ENCODE assay signal across 8 cellular contexts in genomic region chr2:42238644-42239288, GRCh38.
DNase-seq lines count a peak whose midpoint lies in the region; ATAC-seq and TF ChIP-seq lines count a peak whose summit lies in the region.

No MANE protein-coding gene starts in this region.

- DNase-seq in AG09309 (ENCODE audit: low read depth) (no peak), SHP77 treated with DMSO at 0.1 percent for 48 hours (lab: John Stamatoyannopoulos, UW) (peak; percentile 38), astrocyte of the cerebellum (ENCODE audit: low read depth) (no peak), left kidney (ENCODE audit: low read depth, low spot score) (peak; percentile 65), NCI-H2171 (lab: John Stamatoyannopoulos, UW) (no peak)
- DNase-seq in stimulated activated naive CD4-positive, alpha-beta T cell treated with Interleukin-2 at 50 U/mL for 16 hours (lab: John Stamatoyannopoulos, UW): peak; percentile 29

- H3K4me3 ChIP-seq in AG09309 (ENCODE audit: control insufficient read depth, low read depth, low read length) (no peak overlapping the region), astrocyte of the cerebellum (ENCODE audit: low read depth, low read length) (no peak overlapping the region)

- TF ChIP-seq CTCF in AG09309 (IDR thresholded peaks at IDR 0.05; ENCODE audit: control insufficient read depth, insufficient read depth, low read depth, low read length, missing control alignments): peak; percentile 26
- peak; percentile 16 for TF ChIP-seq CTCF in astrocyte of the cerebellum (IDR thresholded peaks at IDR 0.05; ENCODE audit: low read depth, low read length, missing control alignments)

- in situ Hi-C loops in astrocyte of the cerebellum (cut with HindIII; ENCODE audit: low sequenced_read_pairs): no loop called here

- ATAC-seq in GM18498 (IDR thresholded peaks at IDR 0.05; ENCODE audit: unreplicated experiment) (peak; percentile 60), HG03103 (IDR thresholded peaks at IDR 0.05; ENCODE audit: low read depth, unreplicated experiment) (peak; percentile 81)

Comparison
In these comparisons a context has a peak if more than half of its experiments do, and no peak if none do; other contexts are left out.
1. DNase-seq: peak in SHP77 treated with DMSO at 0.1 percent for 48 hours (single experiment), left kidney (single experiment) and stimulated activated naive CD4-positive, alpha-beta T cell treated with Interleukin-2 at 50 U/mL for 16 hours (single experiment); none in AG09309 (single experiment), astrocyte of the cerebellum (single experiment) and NCI-H2171 (single experiment).